In genomic region chr3:153553605-153553945, GRCh38 we compare ENCODE assay signal across 22 cellular contexts.
"Had no signal": no experiment of that assay in that cellular context is flagged by ENCODE, and none has a peak within 500 bp of the region (broad histone marks: within the 10 kb centered on the region; RNA-seq: fewer than 3 reads in every experiment).

No MANE protein-coding gene starts in this region.

- H3K27me3 Mint-ChIP-seq: activated naive CD4-positive, alpha-beta T cell treated with anti-CD3 and anti-CD28 coated beads, Interleukin-2, amount 10 ng/mL, durations not matched to agents 7 days and 5 days; activated naive CD8-positive, alpha-beta T cell treated with anti-CD3 and anti-CD28 coated beads, Interleukin-2, amount 50 U/mL, for 24 hours; dendritic cell treated with granulocyte-macrophage colony-stimulating factor and Interleukin-4, amounts not matched to agents 40 ng/mL and 50 ng/mL, for 4 days; naive B cell; stimulated activated naive CD8-positive, alpha-beta T cell treated with anti-CD3 and anti-CD28 coated beads, Interleukin-15, amount 100 ng/mL, for 72 hours; type B pancreatic cell had no signal

- DNase-seq: activated CD4-positive, alpha-beta T cell treated with anti-CD3 and anti-CD28 coated beads, Interleukin-2, amount 50 U/mL, for 1 hour; activated CD8-positive, alpha-beta memory T cell treated with anti-CD3 and anti-CD28 coated beads, Interleukin-2, amount 50 U/mL, for 4 hours; activated naive CD4-positive, alpha-beta T cell treated with anti-CD3 and anti-CD28 coated beads, Interleukin-2, amount 10 ng/mL, durations not matched to agents 7 days and 5 days; activated naive CD8-positive, alpha-beta T cell treated with anti-CD3 and anti-CD28 coated beads, Interleukin-2, amount 50 U/mL, for 24 hours; activated T-cell treated with anti-CD3 and anti-CD28 coated beads, Interleukin-2, amount 50 U/mL, for 4 hours; anterior cingulate cortex; effector memory CD4-positive, alpha-beta T cell; esophagus squamous epithelium; naive B cell; stimulated activated CD4-positive, alpha-beta T cell treated with anti-CD3 and anti-CD28 coated beads, Interleukin-15, amount 100 ng/mL, for 24 hours; stimulated activated CD4-positive, alpha-beta T cell treated with anti-CD3 and anti-CD28 coated beads, Interleukin-2, amount 100 ng/mL, for 48 hours; stimulated activated naive CD8-positive, alpha-beta T cell treated with anti-CD3 and anti-CD28 coated beads, Interleukin-15, amount 100 ng/mL, for 72 hours; T1000 had no signal

- H3K4me3 ChIP-seq: esophagus squamous epithelium, hepatocyte, skin epidermis, suprapubic skin had no signal

- H3K4me1 ChIP-seq: esophagus squamous epithelium, suprapubic skin had no signal

- H3K27me3 ChIP-seq: esophagus squamous epithelium, hepatocyte, suprapubic skin had no signal

- H3K4me3 Mint-ChIP-seq: activated naive CD4-positive, alpha-beta T cell treated with anti-CD3 and anti-CD28 coated beads, Interleukin-2, amount 10 ng/mL, durations not matched to agents 7 days and 5 days; activated naive CD8-positive, alpha-beta T cell treated with anti-CD3 and anti-CD28 coated beads, Interleukin-2, amount 50 U/mL, for 24 hours; activated T-cell treated with anti-CD3 and anti-CD28 coated beads, Interleukin-2, amount 50 U/mL, for 4 hours; dendritic cell treated with granulocyte-macrophage colony-stimulating factor and Interleukin-4, amounts not matched to agents 40 ng/mL and 50 ng/mL, for 4 days; memory B cell; naive B cell; neural crest cell; stimulated activated naive CD8-positive, alpha-beta T cell treated with anti-CD3 and anti-CD28 coated beads, Interleukin-15, amount 100 ng/mL, for 72 hours; type B pancreatic cell had no signal

- FAIRE-seq: bronchial epithelial cell had no signal

- H3K27ac ChIP-seq: esophagus squamous epithelium, hepatocyte, suprapubic skin had no signal

- H3K4me1 Mint-ChIP-seq: activated naive CD4-positive, alpha-beta T cell treated with anti-CD3 and anti-CD28 coated beads, Interleukin-2, amount 10 ng/mL, durations not matched to agents 7 days and 5 days; memory B cell; naive B cell; neural crest cell had no signal

- ATAC-seq: activated CD4-positive, CD25-positive, alpha-beta regulatory T cell treated with anti-CD3 and anti-CD28 coated beads, Interleukin-2, amount 50 U/mL, for 24 hours; activated naive CD8-positive, alpha-beta T cell treated with anti-CD3 and anti-CD28 coated beads, Interleukin-2, amount 50 U/mL, for 24 hours; activated T-cell treated with anti-CD3 and anti-CD28 coated beads, Interleukin-2, amount 50 U/mL, for 4 hours; stimulated activated naive CD8-positive, alpha-beta T cell treated with anti-CD3 and anti-CD28 coated beads, Interleukin-15, amount 100 ng/mL, for 72 hours had no signal

- H3K79me2 ChIP-seq: hepatocyte had no signal

- H3K9me3 ChIP-seq: suprapubic skin had no signal

- H3K36me3 ChIP-seq: esophagus squamous epithelium, suprapubic skin had no signal

- H3K36me3 Mint-ChIP-seq: activated naive CD4-positive, alpha-beta T cell treated with anti-CD3 and anti-CD28 coated beads, Interleukin-2, amount 10 ng/mL, durations not matched to agents 7 days and 5 days; memory B cell; type B pancreatic cell had no signal

- H3K9me3 Mint-ChIP-seq: type B pancreatic cell had no signal

- H2AFZ ChIP-seq: hepatocyte had no signal

- H3K27ac Mint-ChIP-seq: activated naive CD4-positive, alpha-beta T cell treated with anti-CD3 and anti-CD28 coated beads, Interleukin-2, amount 10 ng/mL, durations not matched to agents 7 days and 5 days; activated naive CD8-positive, alpha-beta T cell treated with anti-CD3 and anti-CD28 coated beads, Interleukin-2, amount 50 U/mL, for 24 hours; dendritic cell treated with granulocyte-macrophage colony-stimulating factor and Interleukin-4, amounts not matched to agents 40 ng/mL and 50 ng/mL, for 4 days; memory B cell; naive B cell; type B pancreatic cell had no signal

- H3K4me2 ChIP-seq: hepatocyte had no signal
